In the genomic region with DNA sequence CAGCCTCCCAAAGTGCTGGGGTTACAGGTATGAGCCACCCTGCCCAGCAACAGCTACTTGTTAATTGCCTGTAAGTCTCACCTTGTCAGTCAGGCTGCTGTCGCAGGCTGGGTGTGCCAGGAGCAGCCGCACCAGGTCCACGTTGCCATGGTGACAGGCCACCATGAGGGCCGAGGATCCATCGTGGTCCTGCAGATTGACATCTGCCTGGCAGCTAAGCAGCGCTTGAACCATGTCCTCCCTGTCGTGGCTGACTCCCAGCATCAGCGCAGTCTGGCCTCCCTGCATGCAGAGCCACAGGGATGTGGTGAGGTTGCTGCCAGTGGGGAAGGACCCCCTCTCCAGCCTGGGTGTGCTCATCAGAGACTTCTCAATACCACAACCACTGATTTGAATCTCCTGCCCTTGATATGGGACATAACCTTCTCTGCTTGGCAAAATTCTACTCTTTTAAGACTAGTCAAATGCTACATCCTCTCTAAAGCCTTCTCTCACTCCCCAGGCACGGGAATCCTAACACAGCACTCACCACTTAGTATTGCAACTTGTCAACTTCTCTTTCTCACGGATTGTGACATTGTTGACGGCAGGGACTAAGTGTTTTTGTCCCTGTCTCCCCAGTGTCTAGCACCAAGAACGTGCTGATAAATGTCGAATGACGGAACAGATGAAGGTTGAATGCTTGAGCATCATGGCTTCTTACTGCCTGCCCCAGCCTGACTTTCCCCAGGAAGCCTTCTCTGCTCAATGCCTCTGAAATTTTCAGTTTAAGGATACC, we compare ENCODE assay signal across 21 cellular contexts. TPM values are rescaled to one million over a fixed set of nuclear protein-coding genes. Genes with fewer than 3 reads are reported as not detected.
A peak's percentile ranks its signal among the peaks of the same experiment; 100 is the strongest.
DNase-seq lines count a peak whose midpoint lies in the region; ATAC-seq and TF ChIP-seq lines count a peak whose summit lies in the region.
"Had no signal": no experiment of that assay in that cellular context is flagged by ENCODE, and none has a peak within 500 bp of the region (broad histone marks: within the 10 kb centered on the region; RNA-seq: fewer than 3 reads in every experiment).

No MANE protein-coding gene starts in this region.

- H3K27me3 ChIP-seq in GM23338 (ENCODE audit: insufficient read depth) = no peaks in the 10 kb centered on the region
- H3K27me3 ChIP-seq in Karpas-422 (ENCODE audit: low read length) = no peaks in the 10 kb centered on the region
- H3K27me3 ChIP-seq: BLaER1 treated with 17β-estradiol and CSF1 and Interleukin-3, amounts not matched to agents 10 nM and 100 nM had no signal

- H3K36me3 ChIP-seq in GM23338 (ENCODE audit: insufficient read depth) (no peaks in the 10 kb centered on the region), Karpas-422 (ENCODE audit: insufficient read depth, low read length) (no peaks in the 10 kb centered on the region)
- H3K36me3 ChIP-seq: BLaER1 treated with 17β-estradiol and CSF1 and Interleukin-3, amounts not matched to agents 10 nM and 100 nM had no signal

- H3K9me3 Mint-ChIP-seq in GM23338 (peaks cover 12% of the 10 kb centered on the region; the same call in 2 of the 3 replicates), mesothelial cell of epicardium (peaks cover 6% of the 10 kb centered on the region)
- no peaks in the 10 kb centered on the region for H3K9me3 Mint-ChIP-seq in activated T-helper 17 cell treated with anti-CD3 and anti-CD28 coated beads, Interleukin-2, amount 50 U/mL, for 72 hours
- H3K9me3 Mint-ChIP-seq: activated naive CD4-positive, alpha-beta T cell treated with anti-CD3 and anti-CD28 coated beads, Interleukin-2, amount 50 U/mL, for 72 hours; stimulated activated effector memory CD8-positive, alpha-beta T cell treated with anti-CD3 and anti-CD28 coated beads, Interleukin-12 subunit alpha, Interleukin-12 subunit beta, amount 100 ng/mL, for 72 hours had no signal

- H3K4me1 Mint-ChIP-seq in GM23338 (peaks cover 9% of the 10 kb centered on the region; the same call in 1 of the 3 replicates), mesothelial cell of epicardium (peaks cover 3% of the 10 kb centered on the region)
- no peaks in the 10 kb centered on the region for H3K4me1 Mint-ChIP-seq in activated T-helper 17 cell treated with anti-CD3 and anti-CD28 coated beads, Interleukin-2, amount 50 U/mL, for 72 hours
- H3K4me1 Mint-ChIP-seq: nephron; stimulated activated effector memory CD8-positive, alpha-beta T cell treated with anti-CD3 and anti-CD28 coated beads, Interleukin-12 subunit alpha, Interleukin-12 subunit beta, amount 100 ng/mL, for 72 hours had no signal

- H3K4me3 ChIP-seq in GM23338 (no peak overlapping the region), Karpas-422 (ENCODE audit: low read length) (no peak overlapping the region)
- H3K4me3 ChIP-seq: BLaER1 treated with 17β-estradiol and CSF1 and Interleukin-3, amounts not matched to agents 10 nM and 100 nM had no signal

- H3K27me3 Mint-ChIP-seq in GM23338 (ENCODE audit: insufficient read depth, low read depth, poor library complexity) (no peaks in the 10 kb centered on the region), mesothelial cell of epicardium (ENCODE audit: low read depth) (no peaks in the 10 kb centered on the region)
- H3K27me3 Mint-ChIP-seq in activated T-helper 17 cell treated with anti-CD3 and anti-CD28 coated beads, Interleukin-2, amount 50 U/mL, for 72 hours = peaks cover 4% of the 10 kb centered on the region

- H3K4me3 Mint-ChIP-seq in GM23338 (no peak overlapping the region), mesothelial cell of epicardium (no peak overlapping the region)
- H3K4me3 Mint-ChIP-seq in activated T-helper 17 cell treated with anti-CD3 and anti-CD28 coated beads, Interleukin-2, amount 50 U/mL, for 72 hours = no peak overlapping the region
- H3K4me3 Mint-ChIP-seq: nephron; stimulated activated effector memory CD8-positive, alpha-beta T cell treated with anti-CD3 and anti-CD28 coated beads, Interleukin-12 subunit alpha, Interleukin-12 subunit beta, amount 100 ng/mL, for 72 hours had no signal

- no peak overlapping the region for H3K27ac ChIP-seq in GM23338 (ENCODE audit: low read depth)
- no peak overlapping the region for H3K27ac ChIP-seq in Karpas-422 (ENCODE audit: low read length)
- H3K27ac ChIP-seq: BLaER1 treated with 17β-estradiol and CSF1 and Interleukin-3, amounts not matched to agents 10 nM and 100 nM had no signal

- DNase-seq in NCI-H1417 (lab: John Stamatoyannopoulos, UW) = peak; percentile 24 to 73 (median 45)
- DNase-seq in NCI-H1417 treated with DMSO at 0.1 percent for 48 hours (lab: John Stamatoyannopoulos, UW) = no peak
- peak; percentile 66 for DNase-seq in GM23338 (ENCODE audit: low spot score)
- peak; percentile 56 for DNase-seq in NCI-H748 treated with DMSO at 0.1 percent for 48 hours (lab: John Stamatoyannopoulos, UW)
- peak; percentile 53 for DNase-seq in left kidney (ENCODE audit: low read depth, low spot score)
- DNase-seq in mesothelial cell of epicardium (ENCODE audit: low spot score in 2 of 2, unreplicated experiment in 2 of 2) = no peak
- no peak for DNase-seq in Karpas-422
- DNase-seq: activated T-cell treated with anti-CD3 and anti-CD28 coated beads, Interleukin-2, amount 50 U/mL, for 48 hours; HCEC 1CT; left cardiac atrium; NCI-H1092 treated with DMSO at 0.1 percent for 48 hours; NCI-H446 treated with DMSO at 0.1 percent for 48 hours had no signal

- TF ChIP-seq CTCF in GM23338 (conservative IDR thresholded peaks at IDR 0.05; ENCODE audit: low read depth in 2 of 2) = no peak
- no peak for TF ChIP-seq CTCF in mesothelial cell of epicardium (IDR thresholded peaks at IDR 0.05; ENCODE audit: unreplicated experiment)

- peaks cover 10% of the 10 kb centered on the region for H3K36me3 Mint-ChIP-seq in GM23338 (ENCODE audit: low read depth)
- no peaks in the 10 kb centered on the region for H3K36me3 Mint-ChIP-seq in activated T-helper 17 cell treated with anti-CD3 and anti-CD28 coated beads, Interleukin-2, amount 50 U/mL, for 72 hours (ENCODE audit: low read depth)
- H3K36me3 Mint-ChIP-seq in mesothelial cell of epicardium = peaks cover 49% of the 10 kb centered on the region
- H3K36me3 Mint-ChIP-seq: activated naive CD4-positive, alpha-beta T cell treated with anti-CD3 and anti-CD28 coated beads, Interleukin-2, amount 50 U/mL, for 72 hours; stimulated activated effector memory CD8-positive, alpha-beta T cell treated with anti-CD3 and anti-CD28 coated beads, Interleukin-12 subunit alpha, Interleukin-12 subunit beta, amount 100 ng/mL, for 72 hours had no signal

- no peaks in the 10 kb centered on the region for H3K79me2 ChIP-seq in GM23338 (replicated peaks; ENCODE audit: insufficient read depth)
- H3K79me2 ChIP-seq in Karpas-422 (ENCODE audit: low read length) = no peaks in the 10 kb centered on the region

- peak; percentile 53 for ATAC-seq in GM23338
- ATAC-seq in activated T-helper 17 cell treated with anti-CD3 and anti-CD28 coated beads, Interleukin-2, amount 50 U/mL, for 72 hours (replicated peaks) = no peak
- ATAC-seq: activated naive CD4-positive, alpha-beta T cell treated with anti-CD3 and anti-CD28 coated beads, Interleukin-2, amount 50 U/mL, for 72 hours; left cardiac atrium; Right ventricle myocardium inferior; stimulated activated effector memory CD8-positive, alpha-beta T cell treated with anti-CD3 and anti-CD28 coated beads, Interleukin-12 subunit alpha, Interleukin-12 subunit beta, amount 100 ng/mL, for 72 hours had no signal

- H3K9me2 ChIP-seq in GM23338 (ENCODE audit: insufficient read depth) (no peaks in the 10 kb centered on the region), Karpas-422 (replicated peaks; ENCODE audit: insufficient read depth, low read length) (no peaks in the 10 kb centered on the region)

- H3K4me2 ChIP-seq in GM23338 = no peak overlapping the region
- H3K4me2 ChIP-seq in Karpas-422 (ENCODE audit: low read depth, low read length, poor library complexity, severe bottlenecking) = no peak overlapping the region
- H3K4me2 ChIP-seq: BLaER1 treated with 17β-estradiol and CSF1 and Interleukin-3, amounts not matched to agents 10 nM and 100 nM had no signal

- no peak overlapping the region for H3K9ac ChIP-seq in Karpas-422 (ENCODE audit: low read length)
- H3K9ac ChIP-seq: BLaER1 treated with 17β-estradiol and CSF1 and Interleukin-3, amounts not matched to agents 10 nM and 100 nM had no signal

- no peak overlapping the region for H3K27ac Mint-ChIP-seq in GM23338
- H3K27ac Mint-ChIP-seq in activated T-helper 17 cell treated with anti-CD3 and anti-CD28 coated beads, Interleukin-2, amount 50 U/mL, for 72 hours = no peak overlapping the region
- no peak overlapping the region for H3K27ac Mint-ChIP-seq in mesothelial cell of epicardium
- H3K27ac Mint-ChIP-seq: activated naive CD4-positive, alpha-beta T cell treated with anti-CD3 and anti-CD28 coated beads, Interleukin-2, amount 50 U/mL, for 72 hours; nephron; progenitor cell of endocrine pancreas; stimulated activated effector memory CD8-positive, alpha-beta T cell treated with anti-CD3 and anti-CD28 coated beads, Interleukin-12 subunit alpha, Interleukin-12 subunit beta, amount 100 ng/mL, for 72 hours had no signal

- no peaks in the 10 kb centered on the region for H3K9me3 ChIP-seq in Karpas-422 (ENCODE audit: low read length)

- no peak overlapping the region for H2AFZ ChIP-seq in GM23338
- no peak overlapping the region for H2AFZ ChIP-seq in Karpas-422 (ENCODE audit: low read length)

- H3K4me1 ChIP-seq in GM23338 (ENCODE audit: insufficient read depth) = no peaks in the 10 kb centered on the region
- H3K4me1 ChIP-seq in Karpas-422 (ENCODE audit: low read length) = no peaks in the 10 kb centered on the region
- H3K4me1 ChIP-seq: BLaER1 treated with 17β-estradiol and CSF1 and Interleukin-3, amounts not matched to agents 10 nM and 100 nM had no signal

- H4K20me1 ChIP-seq in GM23338 (replicated peaks; ENCODE audit: insufficient read depth) (no peaks in the 10 kb centered on the region), Karpas-422 (ENCODE audit: insufficient read depth, low read depth, low read length) (no peaks in the 10 kb centered on the region)
- H4K20me1 ChIP-seq: BLaER1 treated with 17β-estradiol and CSF1 and Interleukin-3, amounts not matched to agents 10 nM and 100 nM had no signal

- H3F3A ChIP-seq in GM23338 (replicated peaks; ENCODE audit: low read depth) = 0 out of 2 replicates have a peak, but pooled peaks cover 11% of the 10 kb centered on the region

TF ChIP-seq in GM23338, 12 proteins besides CTCF, POLR2A, EP300 and RAD21 (continues in another document):
- TF ChIP-seq JUNB (IDR thresholded peaks at IDR 0.05; ENCODE audit: unreplicated experiment) (no peak), STAT1 (IDR thresholded peaks at IDR 0.05; ENCODE audit: unreplicated experiment) (no peak), POLR2AphosphoS5 (IDR thresholded peaks at IDR 0.05; ENCODE audit: low read depth) (no peak), EZH2phosphoT487 (IDR thresholded peaks at IDR 0.05; ENCODE audit: unreplicated experiment) (no peak), ZNF331 (CRISPR knock-in tag; IDR thresholded peaks at IDR 0.05; ENCODE audit: low read depth) (no peak)

RNA-seq across cellular contexts. Expression of a gene that starts 52.9 kb away (rescaled TPM):
- total RNA-seq in GM23338 (2014; rRNA removed; shearing (Covaris generic)) = 280 and 283 TPM in 2 replicates
- polyA plus RNA-seq in GM23338 (2016; fragmentation: Nextera tagmentation; extraction: Ambion mirVana) = 509 and 628 TPM in 2 replicates
- not detected for total RNA-seq in activated T-helper 17 cell treated with anti-CD3 and anti-CD28 coated beads, Interleukin-2, amount 50 U/mL, for 72 hours
- 5.3 to 5.5 TPM (median 5.5 TPM) in 3 replicates for total RNA-seq in mesothelial cell of epicardium
- not detected in 2 replicates for total RNA-seq in Karpas-422 (2014; rRNA removed; shearing (Covaris generic); ENCODE audit: low replicate concordance)
- total RNA-seq: A673; activated CD8-positive, alpha-beta memory T cell treated with anti-CD3 and anti-CD28 coated beads for 36 hours; Right ventricle myocardium inferior had no signal

Comparison
In these comparisons a context has a peak if more than half of its experiments do, and no peak if none do; other contexts are left out.
1. DNase-seq: peak in NCI-H1417 (3 of 3), GM23338 (single experiment), NCI-H748 treated with DMSO at 0.1 percent for 48 hours (single experiment) and left kidney (single experiment); none in NCI-H1417 treated with DMSO at 0.1 percent for 48 hours (single experiment), mesothelial cell of epicardium (0 of 2) and Karpas-422 (single experiment).
2. RNA of a gene that starts 52.9 kb away (total RNA-seq): 280 to 283 TPM in GM23338; 5.3 to 5.5 TPM in mesothelial cell of epicardium, not detected in activated T-helper 17 cell treated with anti-CD3 and anti-CD28 coated beads, Interleukin-2, amount 50 U/mL, for 72 hours and not detected in Karpas-422; every median in the first group is over 10 times any median in the second.